ENCODE assay signal across 3 cellular contexts in genomic region chr16:12006637-12007036, GRCh38.
TF ChIP-seq lines count a peak whose summit lies in the region.

No MANE protein-coding gene starts in this region.

TF ChIP-seq in HEK293, 187 proteins besides CTCF, POLR2A, EP300 and RAD21:
- TF ChIP-seq ZNF121 (tag by site-specific recombination; IDR thresholded peaks at IDR 0.05) (peak; percentile 37; the same call in 1 of the 2 replicates), ZNF837 (tag by site-specific recombination; IDR thresholded peaks at IDR 0.05) (no peak)
TF ChIP-seq in HEK293: peak in this region for 1.

TF ChIP-seq in K562, 482 proteins besides CTCF, POLR2A, EP300 and RAD21:
- no peak for TF ChIP-seq BDP1 (IDR thresholded peaks at IDR 0.05; ENCODE audit: insufficient read depth, insufficient read length)
- peak; percentile 67 for TF ChIP-seq ZNF121 (CRISPR knock-in tag; conservative IDR thresholded peaks at IDR 0.05)
TF ChIP-seq in K562: peak in this region for 1.

TF ChIP-seq in GM23338, 12 proteins besides CTCF, POLR2A, EP300 and RAD21:
- TF ChIP-seq JUNB (IDR thresholded peaks at IDR 0.05; ENCODE audit: unreplicated experiment) (no peak), EZH2 (IDR thresholded peaks at IDR 0.05; ENCODE audit: low read depth, unreplicated experiment) (no peak), POLR2AphosphoS5 (IDR thresholded peaks at IDR 0.05; ENCODE audit: low read depth) (no peak), ZNF331 (CRISPR knock-in tag; IDR thresholded peaks at IDR 0.05; ENCODE audit: low read depth) (no peak), REST (IDR thresholded peaks at IDR 0.05; ENCODE audit: unreplicated experiment) (no peak), ZNF114 (CRISPR knock-in tag; IDR thresholded peaks at IDR 0.05) (no peak), NANOG (IDR thresholded peaks at IDR 0.05; ENCODE audit: borderline replicate concordance) (no peak), CREB1 (CRISPR knock-in tag; IDR thresholded peaks at IDR 0.05; ENCODE audit: low read depth) (no peak)
- TF ChIP-seq, protein P1, sequence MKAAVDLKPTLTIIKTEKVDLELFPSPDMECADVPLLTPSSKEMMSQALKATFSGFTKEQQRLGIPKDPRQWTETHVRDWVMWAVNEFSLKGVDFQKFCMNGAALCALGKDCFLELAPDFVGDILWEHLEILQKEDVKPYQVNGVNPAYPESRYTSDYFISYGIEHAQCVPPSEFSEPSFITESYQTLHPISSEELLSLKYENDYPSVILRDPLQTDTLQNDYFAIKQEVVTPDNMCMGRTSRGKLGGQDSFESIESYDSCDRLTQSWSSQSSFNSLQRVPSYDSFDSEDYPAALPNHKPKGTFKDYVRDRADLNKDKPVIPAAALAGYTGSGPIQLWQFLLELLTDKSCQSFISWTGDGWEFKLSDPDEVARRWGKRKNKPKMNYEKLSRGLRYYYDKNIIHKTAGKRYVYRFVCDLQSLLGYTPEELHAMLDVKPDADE (IDR thresholded peaks at IDR 0.05) = no peak
- TF ChIP-seq, protein P2, sequence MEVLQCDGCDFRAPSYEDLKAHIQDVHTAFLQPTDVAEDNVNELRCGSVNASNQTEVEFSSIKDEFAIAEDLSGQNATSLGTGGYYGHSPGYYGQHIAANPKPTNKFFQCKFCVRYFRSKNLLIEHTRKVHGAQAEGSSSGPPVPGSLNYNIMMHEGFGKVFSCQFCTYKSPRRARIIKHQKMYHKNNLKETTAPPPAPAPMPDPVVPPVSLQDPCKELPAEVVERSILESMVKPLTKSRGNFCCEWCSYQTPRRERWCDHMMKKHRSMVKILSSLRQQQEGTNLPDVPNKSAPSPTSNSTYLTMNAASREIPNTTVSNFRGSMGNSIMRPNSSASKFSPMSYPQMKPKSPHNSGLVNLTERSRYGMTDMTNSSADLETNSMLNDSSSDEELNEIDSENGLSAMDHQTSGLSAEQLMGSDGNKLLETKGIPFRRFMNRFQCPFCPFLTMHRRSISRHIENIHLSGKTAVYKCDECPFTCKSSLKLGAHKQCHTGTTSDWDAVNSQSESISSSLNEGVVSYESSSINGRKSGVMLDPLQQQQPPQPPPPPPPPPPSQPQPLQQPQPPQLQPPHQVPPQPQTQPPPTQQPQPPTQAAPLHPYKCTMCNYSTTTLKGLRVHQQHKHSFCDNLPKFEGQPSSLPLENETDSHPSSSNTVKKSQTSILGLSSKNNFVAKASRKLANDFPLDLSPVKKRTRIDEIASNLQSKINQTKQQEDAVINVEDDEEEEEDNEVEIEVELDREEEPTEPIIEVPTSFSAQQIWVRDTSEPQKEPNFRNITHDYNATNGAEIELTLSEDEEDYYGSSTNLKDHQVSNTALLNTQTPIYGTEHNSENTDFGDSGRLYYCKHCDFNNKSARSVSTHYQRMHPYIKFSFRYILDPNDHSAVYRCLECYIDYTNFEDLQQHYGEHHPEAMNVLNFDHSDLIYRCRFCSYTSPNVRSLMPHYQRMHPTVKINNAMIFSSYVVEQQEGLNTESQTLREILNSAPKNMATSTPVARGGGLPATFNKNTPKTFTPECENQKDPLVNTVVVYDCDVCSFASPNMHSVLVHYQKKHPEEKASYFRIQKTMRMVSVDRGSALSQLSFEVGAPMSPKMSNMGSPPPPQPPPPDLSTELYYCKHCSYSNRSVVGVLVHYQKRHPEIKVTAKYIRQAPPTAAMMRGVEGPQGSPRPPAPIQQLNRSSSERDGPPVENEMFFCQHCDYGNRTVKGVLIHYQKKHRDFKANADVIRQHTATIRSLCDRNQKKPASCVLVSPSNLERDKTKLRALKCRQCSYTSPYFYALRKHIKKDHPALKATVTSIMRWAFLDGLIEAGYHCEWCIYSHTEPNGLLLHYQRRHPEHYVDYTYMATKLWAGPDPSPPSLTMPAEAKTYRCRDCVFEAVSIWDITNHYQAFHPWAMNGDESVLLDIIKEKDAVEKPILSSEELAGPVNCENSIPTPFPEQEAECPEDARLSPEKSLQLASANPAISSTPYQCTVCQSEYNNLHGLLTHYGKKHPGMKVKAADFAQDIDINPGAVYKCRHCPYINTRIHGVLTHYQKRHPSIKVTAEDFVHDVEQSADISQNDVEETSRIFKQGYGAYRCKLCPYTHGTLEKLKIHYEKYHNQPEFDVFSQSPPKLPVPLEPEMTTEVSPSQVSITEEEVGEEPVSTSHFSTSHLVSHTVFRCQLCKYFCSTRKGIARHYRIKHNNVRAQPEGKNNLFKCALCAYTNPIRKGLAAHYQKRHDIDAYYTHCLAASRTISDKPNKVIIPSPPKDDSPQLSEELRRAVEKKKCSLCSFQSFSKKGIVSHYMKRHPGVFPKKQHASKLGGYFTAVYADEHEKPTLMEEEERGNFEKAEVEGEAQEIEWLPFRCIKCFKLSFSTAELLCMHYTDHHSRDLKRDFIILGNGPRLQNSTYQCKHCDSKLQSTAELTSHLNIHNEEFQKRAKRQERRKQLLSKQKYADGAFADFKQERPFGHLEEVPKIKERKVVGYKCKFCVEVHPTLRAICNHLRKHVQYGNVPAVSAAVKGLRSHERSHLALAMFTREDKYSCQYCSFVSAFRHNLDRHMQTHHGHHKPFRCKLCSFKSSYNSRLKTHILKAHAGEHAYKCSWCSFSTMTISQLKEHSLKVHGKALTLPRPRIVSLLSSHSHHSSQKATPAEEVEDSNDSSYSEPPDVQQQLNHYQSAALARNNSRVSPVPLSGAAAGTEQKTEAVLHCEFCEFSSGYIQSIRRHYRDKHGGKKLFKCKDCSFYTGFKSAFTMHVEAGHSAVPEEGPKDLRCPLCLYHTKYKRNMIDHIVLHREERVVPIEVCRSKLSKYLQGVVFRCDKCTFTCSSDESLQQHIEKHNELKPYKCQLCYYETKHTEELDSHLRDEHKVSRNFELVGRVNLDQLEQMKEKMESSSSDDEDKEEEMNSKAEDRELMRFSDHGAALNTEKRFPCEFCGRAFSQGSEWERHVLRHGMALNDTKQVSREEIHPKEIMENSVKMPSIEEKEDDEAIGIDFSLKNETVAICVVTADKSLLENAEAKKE (CRISPR knock-in tag; IDR thresholded peaks at IDR 0.05) = no peak
